8 cellular contexts compared by ENCODE assay signal in genomic region chr4:1578968-1579833, GRCh38.
DNase-seq lines count a peak whose midpoint lies in the region; ATAC-seq and TF ChIP-seq lines count a peak whose summit lies in the region.

No MANE protein-coding gene starts in this region.

- H3K27ac Mint-ChIP-seq in activated naive CD8-positive, alpha-beta T cell treated with anti-CD3 and anti-CD28 coated beads, Interleukin-2, amount 50 U/mL, for 24 hours, result no peak overlapping the region

- no peaks in the 10 kb centered on the region for H3K9me3 Mint-ChIP-seq in activated naive CD8-positive, alpha-beta T cell treated with anti-CD3 and anti-CD28 coated beads, Interleukin-2, amount 50 U/mL, for 24 hours

- TF ChIP-seq CTCF in left ventricle myocardium inferior (IDR thresholded peaks at IDR 0.05; ENCODE audit: borderline replicate concordance) (peak; percentile 80), sigmoid colon (IDR thresholded peaks at IDR 0.05) (peak in 1 of 4 experiments; percentile 78)

- H3K4me3 ChIP-seq in left ventricle myocardium inferior (peak overlapping the region; percentile 71), sigmoid colon (peak overlapping the region; percentile 42 to 73 (median 56))

- no peaks in the 10 kb centered on the region for H3K9me3 ChIP-seq in left ventricle myocardium inferior (replicated peaks)
- no peaks in the 10 kb centered on the region for H3K9me3 ChIP-seq in sigmoid colon

- WGBS in sigmoid colon, 2 donors, result 1 to 2% methylated on average over 90 of the region's 90 CpGs

- TF ChIP-seq POLR2A in sigmoid colon (IDR thresholded peaks at IDR 0.05), result peak in 1 of 2 donors; percentile 9

- no peaks in the 10 kb centered on the region for H3K36me3 Mint-ChIP-seq in activated naive CD8-positive, alpha-beta T cell treated with anti-CD3 and anti-CD28 coated beads, Interleukin-2, amount 50 U/mL, for 24 hours (ENCODE audit: low read depth)

- peak overlapping the region; percentile 68 for H3K4me3 Mint-ChIP-seq in activated naive CD8-positive, alpha-beta T cell treated with anti-CD3 and anti-CD28 coated beads, Interleukin-2, amount 50 U/mL, for 24 hours

- H3K36me3 ChIP-seq in left ventricle myocardium inferior (no peaks in the 10 kb centered on the region), sigmoid colon (no peaks in the 10 kb centered on the region)

- no peak for TF ChIP-seq EP300 in sigmoid colon (IDR thresholded peaks at IDR 0.05)

- DNase-seq in CD1c-positive myeloid dendritic cell (ENCODE audit: extremely low spot score) (peak; percentile 85), T-helper 1 cell (peak; percentile 59 to 79 (median 68)), left ventricle myocardium inferior (peak; percentile 85), sigmoid colon (peak; percentile 92), NCI-H1417 (lab: John Stamatoyannopoulos, UW) (no peak), DMS153 (lab: John Stamatoyannopoulos, UW) (no peak)
- DNase-seq in activated naive CD8-positive, alpha-beta T cell treated with anti-CD3 and anti-CD28 coated beads, Interleukin-2, amount 50 U/mL, for 24 hours, result peak; percentile 76

- intact Hi-C loops in left ventricle myocardium inferior (cut with micrococcal nuclease), result no loop called here
- intact Hi-C loops in sigmoid colon (cut with DNase I), result no loop called here

- H3K27me3 ChIP-seq in left ventricle myocardium inferior (ENCODE audit: low read depth), result peaks cover 13% of the 10 kb centered on the region
- peaks cover 6 to 33% (median 28%) of the 10 kb centered on the region in 3 donors for H3K27me3 ChIP-seq in sigmoid colon

- H3K4me1 Mint-ChIP-seq in activated naive CD8-positive, alpha-beta T cell treated with anti-CD3 and anti-CD28 coated beads, Interleukin-2, amount 50 U/mL, for 24 hours, result peaks cover 4% of the 10 kb centered on the region

- H3K4me1 ChIP-seq in left ventricle myocardium inferior (peaks cover 24% of the 10 kb centered on the region), sigmoid colon (peaks cover 0 to 26% (median 24%) of the 10 kb centered on the region in 4 donors)

- H3K27me3 Mint-ChIP-seq in activated naive CD8-positive, alpha-beta T cell treated with anti-CD3 and anti-CD28 coated beads, Interleukin-2, amount 50 U/mL, for 24 hours, result no peaks in the 10 kb centered on the region

- ATAC-seq in HG03159 (IDR thresholded peaks at IDR 0.05; ENCODE audit: unreplicated experiment), result peak; percentile 40
- ATAC-seq in activated naive CD8-positive, alpha-beta T cell treated with anti-CD3 and anti-CD28 coated beads, Interleukin-2, amount 50 U/mL, for 24 hours, result peak; percentile 78

- H3K27ac ChIP-seq in left ventricle myocardium inferior (replicated peaks), result peak overlapping the region; percentile 92
- H3K27ac ChIP-seq in sigmoid colon, result peak overlapping the region; percentile 71 to 85 (median 79)

Comparison
In these comparisons a context has a peak if more than half of its experiments do, and no peak if none do; other contexts are left out.
1. DNase-seq: peak in CD1c-positive myeloid dendritic cell (single experiment), T-helper 1 cell (5 of 5), activated naive CD8-positive, alpha-beta T cell treated with anti-CD3 and anti-CD28 coated beads, Interleukin-2, amount 50 U/mL, for 24 hours (single experiment), left ventricle myocardium inferior (single experiment) and sigmoid colon (single experiment); none in NCI-H1417 (0 of 3) and DMS153 (single experiment).